ENCODE assay signal across 12 cellular contexts in genomic region chr3:9851383-9851782, GRCh38. TPM values are rescaled to one million over a fixed set of nuclear protein-coding genes. Genes with fewer than 3 reads are reported as not detected.
"Had no signal": no experiment of that assay in that cellular context is flagged by ENCODE, and none has a peak within 500 bp of the region (broad histone marks: within the 10 kb centered on the region; RNA-seq: fewer than 3 reads in every experiment).

No MANE protein-coding gene starts in this region.

RNA-seq across cellular contexts. Expression of gene CIDEC, which starts 28.7 kb away (rescaled TPM):
- total RNA-seq: activated B cell treated with CpG ODN at 0.5 μM for 24 hours; activated CD4-positive, alpha-beta memory T cell treated with anti-CD3 and anti-CD28 coated beads for 36 hours; activated CD4-positive, alpha-beta T cell treated with anti-CD3 and anti-CD28 coated beads, Interleukin-2, amount 10 ng/mL, durations not matched to agents 24 days and 14 days; activated CD8-positive, alpha-beta memory T cell treated with anti-CD3 and anti-CD28 coated beads for 36 hours; activated CD8-positive, alpha-beta T cell treated with anti-CD3 and anti-CD28 coated beads for 36 hours; activated naive CD4-positive, alpha-beta T cell treated with anti-CD3 and anti-CD28 coated beads for 36 hours; activated naive CD4-positive, alpha-beta T cell treated with anti-CD3 and anti-CD28 coated beads, Interleukin-2, amount 50 U/mL, for 72 hours; activated T-cell treated with anti-CD3 and anti-CD28 coated beads, Interleukin-2, amount 50 U/mL, for 4 hours; activated T-helper 1 cell treated with anti-CD3 and anti-CD28 coated beads, Interleukin-12 subunit alpha, Interleukin-12 subunit beta, Interleukin-2, Interleukin-4 antibody, amounts not matched to agents 30 ng/mL and 10 ng/mL and 1 ng/mL, durations not matched to agents 14 hours and 24 hours and 36 hours; astrocyte; bronchial epithelial cell; cardiac muscle cell had no signal
